ENCODE assay signal across 8 cellular contexts in the genomic region with DNA sequence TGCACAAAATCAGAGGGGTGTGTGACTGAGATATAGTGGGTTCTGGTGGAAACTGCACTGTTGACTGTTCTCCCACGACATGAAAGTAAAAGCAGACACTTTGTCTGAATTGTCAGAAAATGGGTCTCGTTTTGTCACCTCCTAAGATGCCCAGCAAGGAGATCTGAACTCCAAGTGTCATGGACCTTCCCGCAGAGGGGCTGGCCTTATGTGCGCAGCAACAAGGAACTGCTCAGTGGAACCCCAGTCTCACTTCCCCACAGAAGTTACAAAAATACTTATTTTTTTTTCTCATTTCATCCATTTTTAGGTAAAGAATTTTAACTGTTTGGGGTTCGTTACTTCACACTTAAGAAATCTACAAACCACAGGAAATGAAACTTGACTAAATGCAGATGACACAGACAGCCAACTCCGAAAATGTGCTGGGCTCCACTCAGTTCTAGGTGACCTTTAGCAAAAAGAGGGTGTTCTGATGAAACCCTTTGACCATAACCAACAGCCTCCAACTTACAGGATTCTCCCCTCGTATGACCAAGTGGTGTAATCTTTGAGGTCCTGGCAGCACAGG.
DNase-seq lines count a peak whose midpoint lies in the region; ATAC-seq, FAIRE-seq and TF ChIP-seq lines count a peak whose summit lies in the region.

No MANE protein-coding gene starts in this region.

- H3K4me3 ChIP-seq in RWPE2 (ENCODE audit: severe bottlenecking) (no peak overlapping the region), thymus (ENCODE audit: low read length) (no peak overlapping the region)

- POLR2A ChIA-PET in WTC11 (lab: Charles Lee) = no interaction called here

- CTCF ChIA-PET in WTC11 (lab: Charles Lee) = no interaction called here

- H3K27ac ChIP-seq in RWPE2 (ENCODE audit: poor library complexity, severe bottlenecking) = peak overlapping the region; percentile 83
- peak overlapping the region; percentile 76 for H3K27ac ChIP-seq in thymus (ENCODE audit: low read depth)

- H3K27ac Mint-ChIP-seq in dendritic cell treated with granulocyte-macrophage colony-stimulating factor and Interleukin-4, amounts not matched to agents 40 ng/mL and 50 ng/mL, for 4 days = peak overlapping the region; percentile 50
- H3K27ac Mint-ChIP-seq in WTC11 = no peak overlapping the region

- H3K4me1 ChIP-seq in RWPE2 (ENCODE audit: insufficient read depth, poor library complexity, severe bottlenecking) (peaks cover 18% of the 10 kb centered on the region), thymus (ENCODE audit: control insufficient read depth, insufficient read depth, low read length) (peaks cover 4% of the 10 kb centered on the region)

- TF ChIP-seq CTCF in RWPE2 (IDR thresholded peaks at IDR 0.05; ENCODE audit: poor library complexity, severe bottlenecking) (no peak), WTC11 (IDR thresholded peaks at IDR 0.05) (no peak)

- intact Hi-C loops in dendritic cell treated with granulocyte-macrophage colony-stimulating factor and Interleukin-4, amounts not matched to agents 40 ng/mL and 50 ng/mL, for 4 days (cut with micrococcal nuclease) = no loop called here

- peak overlapping the region; percentile 23 for H3K4me3 Mint-ChIP-seq in dendritic cell treated with granulocyte-macrophage colony-stimulating factor and Interleukin-4, amounts not matched to agents 40 ng/mL and 50 ng/mL, for 4 days
- H3K4me3 Mint-ChIP-seq in WTC11 = no peak overlapping the region

- H3K27me3 ChIP-seq in RWPE2 (ENCODE audit: insufficient read depth, poor library complexity, severe bottlenecking) = no peaks in the 10 kb centered on the region
- H3K27me3 ChIP-seq in thymus (ENCODE audit: control insufficient read depth, insufficient read depth) = no peaks in the 10 kb centered on the region

- H3K27me3 Mint-ChIP-seq in dendritic cell treated with granulocyte-macrophage colony-stimulating factor and Interleukin-4, amounts not matched to agents 40 ng/mL and 50 ng/mL, for 4 days = peaks cover 9% of the 10 kb centered on the region
- H3K27me3 Mint-ChIP-seq in WTC11 (ENCODE audit: low read depth) = peaks cover 4% of the 10 kb centered on the region; the same call in 1 of the 2 replicates

- DNase-seq in RWPE2 (ENCODE audit: low spot score) (no peak), RCC 7860 (ENCODE audit: low spot score) (no peak), NCI-H82 (lab: John Stamatoyannopoulos, UW) (no peak), WTC11 (ENCODE audit: low spot score) (no peak)

- no peak for FAIRE-seq in RCC 7860 (lab: Jason Lieb, UNC)

- H3K36me3 Mint-ChIP-seq in dendritic cell treated with granulocyte-macrophage colony-stimulating factor and Interleukin-4, amounts not matched to agents 40 ng/mL and 50 ng/mL, for 4 days (ENCODE audit: low read depth) = no peaks in the 10 kb centered on the region
- no peaks in the 10 kb centered on the region for H3K36me3 Mint-ChIP-seq in WTC11

- ATAC-seq in GM19023 (IDR thresholded peaks at IDR 0.05; ENCODE audit: unreplicated experiment) = peak; percentile 78
- peak; percentile 75 for ATAC-seq in HG02970 (IDR thresholded peaks at IDR 0.05; ENCODE audit: low FRiP score, unreplicated experiment)
- no peak for ATAC-seq in RWPE2 (ENCODE audit: low read depth)
- no peak for ATAC-seq in WTC11

- H3K4me1 Mint-ChIP-seq in dendritic cell treated with granulocyte-macrophage colony-stimulating factor and Interleukin-4, amounts not matched to agents 40 ng/mL and 50 ng/mL, for 4 days (ENCODE audit: low read depth) = peaks cover 77% of the 10 kb centered on the region
- peaks cover 26% of the 10 kb centered on the region for H3K4me1 Mint-ChIP-seq in WTC11

- H3K9me3 Mint-ChIP-seq in dendritic cell treated with granulocyte-macrophage colony-stimulating factor and Interleukin-4, amounts not matched to agents 40 ng/mL and 50 ng/mL, for 4 days = peaks cover 15% of the 10 kb centered on the region
- peaks cover 15% of the 10 kb centered on the region; the same call in 1 of the 2 replicates for H3K9me3 Mint-ChIP-seq in WTC11

- 27% methylated on average over 7 of the region's 7 CpGs for WGBS in thymus

- H3K9me3 ChIP-seq in RWPE2 (ENCODE audit: severe bottlenecking) (no peaks in the 10 kb centered on the region), thymus (ENCODE audit: control insufficient read depth) (no peaks in the 10 kb centered on the region)

- H3K36me3 ChIP-seq in RWPE2 (ENCODE audit: low read depth) (no peaks in the 10 kb centered on the region), thymus (ENCODE audit: control insufficient read depth, insufficient read depth) (no peaks in the 10 kb centered on the region)

TF ChIP-seq in WTC11, 78 proteins besides CTCF, POLR2A, EP300 and RAD21:
- TF ChIP-seq PRRX2 (CRISPR knock-in tag; IDR thresholded peaks at IDR 0.05) (no peak), ZNF232 (CRISPR knock-in tag; IDR thresholded peaks at IDR 0.05) (no peak), GABPB1 (CRISPR knock-in tag; IDR thresholded peaks at IDR 0.05) (no peak), CREM (CRISPR knock-in tag; IDR thresholded peaks at IDR 0.05) (no peak), ETV6 (CRISPR knock-in tag; IDR thresholded peaks at IDR 0.05) (no peak)
- TF ChIP-seq, protein P1, sequence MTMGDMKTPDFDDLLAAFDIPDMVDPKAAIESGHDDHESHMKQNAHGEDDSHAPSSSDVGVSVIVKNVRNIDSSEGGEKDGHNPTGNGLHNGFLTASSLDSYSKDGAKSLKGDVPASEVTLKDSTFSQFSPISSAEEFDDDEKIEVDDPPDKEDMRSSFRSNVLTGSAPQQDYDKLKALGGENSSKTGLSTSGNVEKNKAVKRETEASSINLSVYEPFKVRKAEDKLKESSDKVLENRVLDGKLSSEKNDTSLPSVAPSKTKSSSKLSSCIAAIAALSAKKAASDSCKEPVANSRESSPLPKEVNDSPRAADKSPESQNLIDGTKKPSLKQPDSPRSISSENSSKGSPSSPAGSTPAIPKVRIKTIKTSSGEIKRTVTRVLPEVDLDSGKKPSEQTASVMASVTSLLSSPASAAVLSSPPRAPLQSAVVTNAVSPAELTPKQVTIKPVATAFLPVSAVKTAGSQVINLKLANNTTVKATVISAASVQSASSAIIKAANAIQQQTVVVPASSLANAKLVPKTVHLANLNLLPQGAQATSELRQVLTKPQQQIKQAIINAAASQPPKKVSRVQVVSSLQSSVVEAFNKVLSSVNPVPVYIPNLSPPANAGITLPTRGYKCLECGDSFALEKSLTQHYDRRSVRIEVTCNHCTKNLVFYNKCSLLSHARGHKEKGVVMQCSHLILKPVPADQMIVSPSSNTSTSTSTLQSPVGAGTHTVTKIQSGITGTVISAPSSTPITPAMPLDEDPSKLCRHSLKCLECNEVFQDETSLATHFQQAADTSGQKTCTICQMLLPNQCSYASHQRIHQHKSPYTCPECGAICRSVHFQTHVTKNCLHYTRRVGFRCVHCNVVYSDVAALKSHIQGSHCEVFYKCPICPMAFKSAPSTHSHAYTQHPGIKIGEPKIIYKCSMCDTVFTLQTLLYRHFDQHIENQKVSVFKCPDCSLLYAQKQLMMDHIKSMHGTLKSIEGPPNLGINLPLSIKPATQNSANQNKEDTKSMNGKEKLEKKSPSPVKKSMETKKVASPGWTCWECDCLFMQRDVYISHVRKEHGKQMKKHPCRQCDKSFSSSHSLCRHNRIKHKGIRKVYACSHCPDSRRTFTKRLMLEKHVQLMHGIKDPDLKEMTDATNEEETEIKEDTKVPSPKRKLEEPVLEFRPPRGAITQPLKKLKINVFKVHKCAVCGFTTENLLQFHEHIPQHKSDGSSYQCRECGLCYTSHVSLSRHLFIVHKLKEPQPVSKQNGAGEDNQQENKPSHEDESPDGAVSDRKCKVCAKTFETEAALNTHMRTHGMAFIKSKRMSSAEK (CRISPR knock-in tag; IDR thresholded peaks at IDR 0.05; ENCODE audit: borderline replicate concordance) = no peak
- TF ChIP-seq, protein P2, sequence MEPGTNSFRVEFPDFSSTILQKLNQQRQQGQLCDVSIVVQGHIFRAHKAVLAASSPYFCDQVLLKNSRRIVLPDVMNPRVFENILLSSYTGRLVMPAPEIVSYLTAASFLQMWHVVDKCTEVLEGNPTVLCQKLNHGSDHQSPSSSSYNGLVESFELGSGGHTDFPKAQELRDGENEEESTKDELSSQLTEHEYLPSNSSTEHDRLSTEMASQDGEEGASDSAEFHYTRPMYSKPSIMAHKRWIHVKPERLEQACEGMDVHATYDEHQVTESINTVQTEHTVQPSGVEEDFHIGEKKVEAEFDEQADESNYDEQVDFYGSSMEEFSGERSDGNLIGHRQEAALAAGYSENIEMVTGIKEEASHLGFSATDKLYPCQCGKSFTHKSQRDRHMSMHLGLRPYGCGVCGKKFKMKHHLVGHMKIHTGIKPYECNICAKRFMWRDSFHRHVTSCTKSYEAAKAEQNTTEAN (CRISPR knock-in tag; IDR thresholded peaks at IDR 0.05) = no peak

Comparison
In these comparisons a context has a peak if more than half of its experiments do, and no peak if none do; other contexts are left out.
1. ATAC-seq: peak in GM19023 (single experiment) and HG02970 (single experiment); none in RWPE2 (single experiment) and WTC11 (single experiment).